Comparison of ENCODE assay signal across 19 cellular contexts in genomic region chr3:79255696-79256095, GRCh38.
DNase-seq lines count a peak whose midpoint lies in the region; TF ChIP-seq lines count a peak whose summit lies in the region.
"Had no signal": no experiment of that assay in that cellular context is flagged by ENCODE, and none has a peak within 500 bp of the region (broad histone marks: within the 10 kb centered on the region; RNA-seq: fewer than 3 reads in every experiment).

No MANE protein-coding gene starts in this region.

- H3K27ac ChIP-seq in hepatocyte (no peak overlapping the region), dorsolateral prefrontal cortex (no peak overlapping the region)
- H3K27ac ChIP-seq: C4-2B had no signal

- H3K9me2 ChIP-seq in hepatocyte (replicated peaks; ENCODE audit: insufficient read depth) = no peaks in the 10 kb centered on the region

- no peaks in the 10 kb centered on the region for H3K79me2 ChIP-seq in hepatocyte

- H3K36me3 ChIP-seq in adipocyte (ENCODE audit: control insufficient read depth, insufficient read depth, low read length, severe bottlenecking) = no peaks in the 10 kb centered on the region
- no peaks in the 10 kb centered on the region for H3K36me3 ChIP-seq in hepatocyte (replicated peaks; ENCODE audit: insufficient read depth, low read depth)

- no peak overlapping the region for H2AFZ ChIP-seq in hepatocyte

- no peaks in the 10 kb centered on the region for H4K20me1 ChIP-seq in hepatocyte (ENCODE audit: insufficient read depth, poor library complexity, severe bottlenecking)

- H3K4me1 ChIP-seq in adipocyte (ENCODE audit: control insufficient read depth, insufficient read depth, low read length) = peaks cover 17% of the 10 kb centered on the region
- H3K4me1 ChIP-seq in hepatocyte (ENCODE audit: insufficient read depth) = no peaks in the 10 kb centered on the region

- H3K27me3 ChIP-seq in adipocyte (replicated peaks; ENCODE audit: control insufficient read depth, insufficient read depth, low read length) (no peaks in the 10 kb centered on the region), hepatocyte (no peaks in the 10 kb centered on the region), dorsolateral prefrontal cortex (no peaks in the 10 kb centered on the region)

- WGBS in hepatocyte (ENCODE audit: low lambda C conversion rate, missing lambda C conversion rate) = 96% methylated on average over 2 of the region's 2 CpGs

- peak; percentile 15 for DNase-seq in AG10803 (ENCODE audit: low read depth)
- DNase-seq in Kasumi-1 (lab: John Stamatoyannopoulos, UW) = peak; percentile 39 to 54
- peak; percentile 17 for DNase-seq in NOMO-1 treated with dmso at 0.1 percent for 144 hours (lab: John Stamatoyannopoulos, UW; ENCODE audit: unreplicated experiment)
- peak; percentile 27 for DNase-seq in adipocyte (ENCODE audit: low read depth)
- DNase-seq in hepatocyte (ENCODE audit: low spot score) = no peak
- no peak for DNase-seq in dorsolateral prefrontal cortex
- DNase-seq in NCI-H2171 treated with DMSO at 0.1 percent for 48 hours (lab: John Stamatoyannopoulos, UW) = no peak
- DNase-seq in activated T-cell treated with anti-CD3 and anti-CD28 coated beads for 4 hours = no peak
- DNase-seq: 8988T, DMS 273 treated with DMSO at 0.1 percent for 48 hours, H9, Karpas-422, NCI-H1048, NCI-H1436 treated with DMSO at 0.1 percent for 48 hours, NCI-H2029 treated with DMSO at 0.1 percent for 48 hours, NCI-H510A treated with DMSO at 0.1 percent for 48 hours, NCI-H82, SHP77 had no signal

- H3K4me3 ChIP-seq in AG10803 (ENCODE audit: low read length) = no peak overlapping the region
- no peak overlapping the region for H3K4me3 ChIP-seq in adipocyte (ENCODE audit: low read length)
- no peak overlapping the region for H3K4me3 ChIP-seq in hepatocyte
- H3K4me3 ChIP-seq in dorsolateral prefrontal cortex = no peak overlapping the region

- no peak overlapping the region for H3K4me2 ChIP-seq in hepatocyte

- H3K9me3 ChIP-seq in adipocyte (ENCODE audit: control insufficient read depth, low read length) = no peaks in the 10 kb centered on the region
- no peaks in the 10 kb centered on the region for H3K9me3 ChIP-seq in hepatocyte (ENCODE audit: low read depth)

- intact Hi-C loops in dorsolateral prefrontal cortex (cut with DNase I) = no loop called here

- TF ChIP-seq CTCF in AG10803 (conservative IDR thresholded peaks at IDR 0.05; ENCODE audit: low read length) = no peak
- TF ChIP-seq CTCF in hepatocyte (IDR thresholded peaks at IDR 0.05; ENCODE audit: poor library complexity) = no peak
- no peak for TF ChIP-seq CTCF in dorsolateral prefrontal cortex (IDR thresholded peaks at IDR 0.05 in 54 of 56, conservative IDR thresholded peaks at IDR 0.05 in 2 of 56; ENCODE audit: low read depth in 1 of 56, partially characterized antibody in 56 of 56)

- no peak overlapping the region for H3K9ac ChIP-seq in adipocyte (ENCODE audit: low read length)

Comparison
In these comparisons a context has a peak if more than half of its experiments do, and no peak if none do; other contexts are left out.
1. DNase-seq: peak in AG10803 (single experiment), Kasumi-1 (2 of 2), NOMO-1 treated with dmso at 0.1 percent for 144 hours (single experiment) and adipocyte (single experiment); none in hepatocyte (single experiment), dorsolateral prefrontal cortex (0 of 10), NCI-H2171 treated with DMSO at 0.1 percent for 48 hours (single experiment) and activated T-cell treated with anti-CD3 and anti-CD28 coated beads for 4 hours (single experiment).